Comparison of ENCODE assay signal across 9 cellular contexts in genomic region chr17:45227631-45228120, GRCh38. TPM values are rescaled to one million over a fixed set of nuclear protein-coding genes. Genes with fewer than 3 reads are reported as not detected.
DNase-seq lines count a peak whose midpoint lies in the region; ATAC-seq and TF ChIP-seq lines count a peak whose summit lies in the region.
"Had no signal": no experiment of that assay in that cellular context is flagged by ENCODE, and none has a peak within 500 bp of the region (broad histone marks: within the 10 kb centered on the region; RNA-seq: fewer than 3 reads in every experiment).

No MANE protein-coding gene starts in this region.

- no peak overlapping the region for H3K4ac ChIP-seq in mesendoderm (ENCODE audit: low read depth, low read length)

- H3K9ac ChIP-seq in mesendoderm (ENCODE audit: low read length), result no peak overlapping the region

- no peak for TF ChIP-seq POLR2A in uterus (IDR thresholded peaks at IDR 0.05)

- H3K23ac ChIP-seq in mesendoderm (ENCODE audit: low read length), result no peak overlapping the region

- H3K18ac ChIP-seq in mesendoderm (ENCODE audit: low read length), result no peak overlapping the region

- H3K27ac ChIP-seq in left ventricle myocardium inferior (replicated peaks) (peak overlapping the region; percentile 84), muscle layer of duodenum (ENCODE audit: low read length) (peak overlapping the region; percentile 79), uterus (peak overlapping the region; percentile 56 to 58), mesendoderm (ENCODE audit: low read depth, low read length) (no peak overlapping the region)

- no peak overlapping the region for H4K5ac ChIP-seq in mesendoderm (ENCODE audit: low read length)

- no peak overlapping the region for H2BK120ac ChIP-seq in mesendoderm (ENCODE audit: low read depth, low read length)

- H3K27me3 ChIP-seq in left ventricle myocardium inferior (ENCODE audit: low read depth) (no peaks in the 10 kb centered on the region), muscle layer of duodenum (ENCODE audit: low read depth, low read length) (no peaks in the 10 kb centered on the region), uterus (no peaks in the 10 kb centered on the region), mesendoderm (ENCODE audit: insufficient read depth, low read length, poor library complexity) (no peaks in the 10 kb centered on the region)

- peak overlapping the region; percentile 53 for H3K4me3 ChIP-seq in left ventricle myocardium inferior
- peak overlapping the region in 1 of 2 donors; percentile 34 for H3K4me3 ChIP-seq in muscle layer of duodenum (ENCODE audit: low read depth in 1 of 2, low read length in 2 of 2)
- H3K4me3 ChIP-seq in uterus, result no peak overlapping the region
- no peak overlapping the region for H3K4me3 ChIP-seq in mesendoderm (ENCODE audit: low read length)

- peaks cover 93% of the 10 kb centered on the region for H3K4me1 ChIP-seq in left ventricle myocardium inferior
- H3K4me1 ChIP-seq in muscle layer of duodenum (ENCODE audit: control insufficient read depth in 1 of 2, insufficient read depth in 2 of 2, low read length in 2 of 2), result peaks cover 27 to 31% of the 10 kb centered on the region in 2 donors
- H3K4me1 ChIP-seq in uterus, result no peaks in the 10 kb centered on the region
- H3K4me1 ChIP-seq in mesendoderm (ENCODE audit: control insufficient read depth, low read depth, low read length), result peaks cover 2% of the 10 kb centered on the region

- H3K27ac Mint-ChIP-seq in activated naive CD8-positive, alpha-beta T cell treated with anti-CD3 and anti-CD28 coated beads, Interleukin-2, amount 50 U/mL, for 24 hours, result peak overlapping the region; percentile 97

- H3K4me1 Mint-ChIP-seq in activated naive CD8-positive, alpha-beta T cell treated with anti-CD3 and anti-CD28 coated beads, Interleukin-2, amount 50 U/mL, for 24 hours, result peaks cover 94% of the 10 kb centered on the region

- ATAC-seq in Right ventricle myocardium inferior, result no peak
- ATAC-seq in activated naive CD8-positive, alpha-beta T cell treated with anti-CD3 and anti-CD28 coated beads, Interleukin-2, amount 50 U/mL, for 24 hours, result no peak
- ATAC-seq: sciatic nerve had no signal

- no peak overlapping the region for H2BK5ac ChIP-seq in mesendoderm (ENCODE audit: low read length)

- H3K79me2 ChIP-seq in mesendoderm (ENCODE audit: control insufficient read depth, insufficient read depth, low read length), result no peaks in the 10 kb centered on the region

- no peak for DNase-seq in left ventricle myocardium inferior
- DNase-seq in Right ventricle myocardium inferior (ENCODE audit: missing footprints), result no peak
- peak; percentile 62 for DNase-seq in activated naive CD8-positive, alpha-beta T cell treated with anti-CD3 and anti-CD28 coated beads, Interleukin-2, amount 50 U/mL, for 24 hours
- no peak for DNase-seq in uterus
- no peak for DNase-seq in mesendoderm
- no peak for DNase-seq in foreskin melanocyte
- no peak for DNase-seq in HuH-7 (ENCODE audit: low spot score)

- TF ChIP-seq CTCF in left ventricle myocardium inferior (IDR thresholded peaks at IDR 0.05; ENCODE audit: borderline replicate concordance) (no peak), uterus (IDR thresholded peaks at IDR 0.05) (no peak)

- no peak overlapping the region for H3K56ac ChIP-seq in mesendoderm (ENCODE audit: low read length)

- no peak overlapping the region for H2BK15ac ChIP-seq in mesendoderm (replicated peaks; ENCODE audit: low read depth)

- no peak overlapping the region for H3K4me2 ChIP-seq in mesendoderm (ENCODE audit: low read length)

- H3K36me3 ChIP-seq in left ventricle myocardium inferior, result no peaks in the 10 kb centered on the region
- no peaks in the 10 kb centered on the region for H3K36me3 ChIP-seq in muscle layer of duodenum (ENCODE audit: control insufficient read depth in 1 of 2, insufficient read depth in 2 of 2, low read length in 2 of 2)
- no peaks in the 10 kb centered on the region for H3K36me3 ChIP-seq in uterus
- H3K36me3 ChIP-seq in mesendoderm (ENCODE audit: control insufficient read depth, insufficient read depth, low read length), result no peaks in the 10 kb centered on the region

- H3K9me3 ChIP-seq in left ventricle myocardium inferior (replicated peaks) (no peaks in the 10 kb centered on the region), muscle layer of duodenum (ENCODE audit: control insufficient read depth in 1 of 2, low read length in 2 of 2) (no peaks in the 10 kb centered on the region), uterus (no peaks in the 10 kb centered on the region)

- H3K9me3 Mint-ChIP-seq in activated naive CD8-positive, alpha-beta T cell treated with anti-CD3 and anti-CD28 coated beads, Interleukin-2, amount 50 U/mL, for 24 hours, result no peaks in the 10 kb centered on the region

- H4K8ac ChIP-seq in mesendoderm (ENCODE audit: low read depth, low read length), result no peak overlapping the region

- intact Hi-C loops in left ventricle myocardium inferior (cut with micrococcal nuclease) (no loop called here), Right ventricle myocardium inferior (cut with DNase I) (no loop called here), uterus (cut with DNase I; ENCODE audit: low total_unique reads) (loop anchor here (5.0 kb wide), 1 partner anchor 160 kb away; no protein-coding TSS in a partner anchor)

- no peaks in the 10 kb centered on the region for H3K79me1 ChIP-seq in mesendoderm (ENCODE audit: low read length)

- WGBS in mesendoderm (ENCODE audit: extremely low coverage, insufficient coverage, low lambda C conversion rate), result no CpG with 5 or more reads among the region's 6 CpGs

- no peak overlapping the region for H2AK5ac ChIP-seq in mesendoderm (ENCODE audit: low read length)

- peaks cover 23% of the 10 kb centered on the region for H3K36me3 Mint-ChIP-seq in activated naive CD8-positive, alpha-beta T cell treated with anti-CD3 and anti-CD28 coated beads, Interleukin-2, amount 50 U/mL, for 24 hours (ENCODE audit: low read depth)

- no peaks in the 10 kb centered on the region for H3K27me3 Mint-ChIP-seq in activated naive CD8-positive, alpha-beta T cell treated with anti-CD3 and anti-CD28 coated beads, Interleukin-2, amount 50 U/mL, for 24 hours

- H3K4me3 Mint-ChIP-seq in activated naive CD8-positive, alpha-beta T cell treated with anti-CD3 and anti-CD28 coated beads, Interleukin-2, amount 50 U/mL, for 24 hours, result peak overlapping the region; percentile 99

RNA-seq across cellular contexts. Expression of gene FMNL1, which starts 6.0 kb away (rescaled TPM):
- total RNA-seq in left ventricle myocardium inferior, result 8.7 TPM
- total RNA-seq in Right ventricle myocardium inferior, result 13.7 TPM
- total RNA-seq in uterus, result 10 to 100 TPM in 1 of 4 donors, 1 to 10 TPM in 3; 2.6 to 12.3 (median 3.6) TPM
- polyA plus RNA-seq in mesendoderm (2013, experiment 1 of 2), result 3.0 TPM
- polyA plus RNA-seq in mesendoderm (2013, experiment 2 of 2), result 3.6 TPM

RNA-seq across cellular contexts. Expression of gene SPATA32, which starts 34.2 kb away (rescaled TPM):
- total RNA-seq in left ventricle myocardium inferior (not detected), Right ventricle myocardium inferior (not detected), uterus (not detected)
- polyA plus RNA-seq in mesendoderm (2013, experiment 1 of 2), result not detected
- not detected for polyA plus RNA-seq in mesendoderm (2013, experiment 2 of 2)
- total RNA-seq: sciatic nerve had no signal
